ENCODE assay signal across 8 cellular contexts in genomic region chr10:117216611-117217195, GRCh38. TPM values are rescaled to one million over a fixed set of nuclear protein-coding genes. Genes with fewer than 3 reads are reported as not detected.
DNase-seq lines count a peak whose midpoint lies in the region; ATAC-seq, FAIRE-seq and TF ChIP-seq lines count a peak whose summit lies in the region.

No MANE protein-coding gene starts in this region.

- intact Hi-C loops in kidney (cut with DNase I) = no loop called here

- H3K9ac ChIP-seq in kidney (ENCODE audit: low read length in 2 of 2) = peak overlapping the region in 1 of 2 donors; percentile 46

- no peaks in the 10 kb centered on the region for H3K36me3 ChIP-seq in kidney (ENCODE audit: control insufficient read depth in 1 of 2, insufficient read depth in 2 of 2, low read length in 2 of 2)

- peaks cover 5 to 8% of the 10 kb centered on the region in 2 donors for H3K4me1 ChIP-seq in kidney (ENCODE audit: control insufficient read depth in 1 of 2, insufficient read depth in 1 of 2, low read depth in 1 of 2, low read length in 2 of 2)

- H3K27ac ChIP-seq in kidney (ENCODE audit: low read depth in 2 of 2, low read length in 2 of 2) = no peak overlapping the region

- FAIRE-seq in kidney (lab: Jason Lieb, UNC) = no peak

- peaks cover 0 to 6% of the 10 kb centered on the region in 2 donors for H3K9me3 ChIP-seq in kidney (ENCODE audit: control insufficient read depth in 1 of 2, low read length in 2 of 2)

- ATAC-seq in HG02571 (IDR thresholded peaks at IDR 0.05; ENCODE audit: unreplicated experiment) = peak; percentile 75
- no peak for ATAC-seq in HG02970 (IDR thresholded peaks at IDR 0.05; ENCODE audit: low FRiP score, unreplicated experiment)

- peak overlapping the region; percentile 35 to 68 for H3K4me3 ChIP-seq in kidney (ENCODE audit: low read length in 2 of 2)

- DNase-seq in NCI-H1105 (lab: John Stamatoyannopoulos, UW) (peak; percentile 10), kidney (peak; percentile 83)
- peak; percentile 41 to 61 (median 46) for DNase-seq in activated CD4-positive, CD25-positive, alpha-beta regulatory T cell (lab: John Stamatoyannopoulos, UW)
- peak; percentile 49 for DNase-seq in central memory CD4-positive, alpha-beta T cell
- peak; percentile 79 for DNase-seq in stimulated activated CD4-positive, alpha-beta T cell treated with anti-CD3 and anti-CD28 coated beads, Interleukin-15, amount 100 ng/mL, for 24 hours

- TF ChIP-seq CTCF in GM12873 (IDR thresholded peaks at IDR 0.05; ENCODE audit: insufficient read depth, low read depth, low read length, missing control alignments) (peak; percentile 100), kidney (IDR thresholded peaks at IDR 0.05; ENCODE audit: borderline replicate concordance, extremely low read depth, insufficient read depth) (peak; percentile 100)

RNA-seq across cellular contexts. Expression of gene KCNK18, which starts 19.4 kb away (rescaled TPM):
- not detected for total RNA-seq in kidney
- polyA plus RNA-seq in kidney (ENCODE audit: insufficient read depth, low read depth, low replicate concordance) = not detected

RNA-seq across cellular contexts. Expression of gene SLC18A2, which starts 24.2 kb away (rescaled TPM):
- 4.6 TPM for total RNA-seq in kidney
- polyA plus RNA-seq in kidney (ENCODE audit: insufficient read depth, low read depth, low replicate concordance) = 0.15 TPM

Comparison
In these comparisons a context has a peak if more than half of its experiments do, and no peak if none do; other contexts are left out.
1. DNase-seq: peak in every context shown above with its lines; median percentile 83 in kidney; 79 in stimulated activated CD4-positive, alpha-beta T cell treated with anti-CD3 and anti-CD28 coated beads, Interleukin-15, amount 100 ng/mL, for 24 hours; 49 in central memory CD4-positive, alpha-beta T cell; 46 in activated CD4-positive, CD25-positive, alpha-beta regulatory T cell; 10 in NCI-H1105.